In genomic region chr4:2817701-2818350, GRCh38 we compare ENCODE assay signal across 8 cellular contexts.
DNase-seq lines count a peak whose midpoint lies in the region; ATAC-seq lines count a peak whose summit lies in the region.

No MANE protein-coding gene starts in this region.

- peak overlapping the region; percentile 76 for H3K4me3 Mint-ChIP-seq in activated naive CD8-positive, alpha-beta T cell treated with anti-CD3 and anti-CD28 coated beads, Interleukin-2, amount 50 U/mL, for 24 hours

- peaks cover 54% of the 10 kb centered on the region for H3K4me1 Mint-ChIP-seq in activated naive CD8-positive, alpha-beta T cell treated with anti-CD3 and anti-CD28 coated beads, Interleukin-2, amount 50 U/mL, for 24 hours

- H3K27ac ChIP-seq in HUES6 (ENCODE audit: low read depth, low read length), result no peak overlapping the region

- 0 out of 2 replicates have a peak, but pooled peaks cover 4% of the 10 kb centered on the region for H3K27me3 ChIP-seq in HUES6 (ENCODE audit: control insufficient read depth, insufficient read depth, low read length)

- DNase-seq in DMS53 (lab: John Stamatoyannopoulos, UW) (peak; percentile 92), NAMALWA (ENCODE audit: low spot score) (no peak), amniotic stem cell (lab: John Stamatoyannopoulos, UW) (no peak)
- no peak for DNase-seq in activated naive CD8-positive, alpha-beta T cell treated with anti-CD3 and anti-CD28 coated beads, Interleukin-2, amount 50 U/mL, for 24 hours
- DNase-seq in stimulated activated CD8-positive, alpha-beta memory T cell treated with anti-CD3 and anti-CD28 coated beads, Interleukin-4, amount 100 ng/mL, for 48 hours, result peak; percentile 51

- no peaks in the 10 kb centered on the region for H3K9me3 Mint-ChIP-seq in activated naive CD8-positive, alpha-beta T cell treated with anti-CD3 and anti-CD28 coated beads, Interleukin-2, amount 50 U/mL, for 24 hours

- peaks cover 42% of the 10 kb centered on the region for H3K36me3 Mint-ChIP-seq in activated naive CD8-positive, alpha-beta T cell treated with anti-CD3 and anti-CD28 coated beads, Interleukin-2, amount 50 U/mL, for 24 hours (ENCODE audit: low read depth)

- H3K9ac ChIP-seq in HUES6 (ENCODE audit: low read length), result peak overlapping the region; percentile 86

- no peak overlapping the region for H3K27ac Mint-ChIP-seq in activated naive CD8-positive, alpha-beta T cell treated with anti-CD3 and anti-CD28 coated beads, Interleukin-2, amount 50 U/mL, for 24 hours

- ATAC-seq in activated naive CD8-positive, alpha-beta T cell treated with anti-CD3 and anti-CD28 coated beads, Interleukin-2, amount 50 U/mL, for 24 hours, result no peak
- no peak for ATAC-seq in HG02970 (IDR thresholded peaks at IDR 0.05; ENCODE audit: low FRiP score, unreplicated experiment)

- no peaks in the 10 kb centered on the region for H3K27me3 Mint-ChIP-seq in activated naive CD8-positive, alpha-beta T cell treated with anti-CD3 and anti-CD28 coated beads, Interleukin-2, amount 50 U/mL, for 24 hours

- H3K9me3 ChIP-seq in HUES6 (ENCODE audit: control insufficient read depth, insufficient read depth, low read depth, low read length), result no peaks in the 10 kb centered on the region

- peaks cover 13% of the 10 kb centered on the region for H3K4me1 ChIP-seq in HUES6 (ENCODE audit: control insufficient read depth, insufficient read depth, low read length)

- H3K4me3 ChIP-seq in HUES6 (ENCODE audit: low read depth, low read length) (peak overlapping the region; percentile 81), iPS-11a (ENCODE audit: low read depth, low read length) (peak overlapping the region; percentile 61)

- peaks cover 17% of the 10 kb centered on the region for H3K36me3 ChIP-seq in HUES6 (ENCODE audit: control insufficient read depth, insufficient read depth, low read length)

Comparison
In these comparisons a context has a peak if more than half of its experiments do, and no peak if none do; other contexts are left out.
1. DNase-seq: peak in DMS53 (single experiment) and stimulated activated CD8-positive, alpha-beta memory T cell treated with anti-CD3 and anti-CD28 coated beads, Interleukin-4, amount 100 ng/mL, for 48 hours (single experiment); none in activated naive CD8-positive, alpha-beta T cell treated with anti-CD3 and anti-CD28 coated beads, Interleukin-2, amount 50 U/mL, for 24 hours (single experiment), NAMALWA (single experiment) and amniotic stem cell (single experiment).